ENCODE assay signal across 16 cellular contexts in genomic region chr4:76622717-76623116, GRCh38.
DNase-seq lines count a peak whose midpoint lies in the region; ATAC-seq and TF ChIP-seq lines count a peak whose summit lies in the region.
"Had no signal": no experiment of that assay in that cellular context is flagged by ENCODE, and none has a peak within 500 bp of the region (broad histone marks: within the 10 kb centered on the region; RNA-seq: fewer than 3 reads in every experiment).

No MANE protein-coding gene starts in this region.

- H3K9me3 ChIP-seq in IMR-90 (ENCODE audit: control insufficient read depth, insufficient read depth, low read length), result no peaks in the 10 kb centered on the region
- no peaks in the 10 kb centered on the region for H3K9me3 ChIP-seq in breast epithelium
- no peaks in the 10 kb centered on the region for H3K9me3 ChIP-seq in mesenchymal stem cell (ENCODE audit: control insufficient read depth, low read length)
- H3K9me3 ChIP-seq in stomach smooth muscle (ENCODE audit: control insufficient read depth in 2 of 2, low read length in 2 of 2), result no peaks in the 10 kb centered on the region
- no peaks in the 10 kb centered on the region; the same call in 1 of the 2 replicates for H3K9me3 ChIP-seq in MG63
- H3K9me3 ChIP-seq: Peyer's patch had no signal

- intact Hi-C loops in IMR-90 (cut with micrococcal nuclease) (loop anchor here (10.0 kb wide), 1 partner anchor 322 kb away; the partner anchor contains the start of gene SEPTIN11), breast epithelium (cut with DNase I; ENCODE audit: low total_unique reads) (no loop called here)

- dilution Hi-C loops in IMR-90 (cut with HindIII; ENCODE audit: low sequenced_read_pairs, unreplicated experiment), result no loop called here

- no peaks in the 10 kb centered on the region for H4K20me1 ChIP-seq in IMR-90 (ENCODE audit: insufficient read depth, low read length)

- H4K8ac ChIP-seq in IMR-90 (ENCODE audit: low read depth in 2 of 2, low read length in 2 of 2), result peak overlapping the region in 1 of 2 experiments; percentile 75; a peak in 3 of 4 replicates
- no peak overlapping the region for H4K8ac ChIP-seq in mesenchymal stem cell (ENCODE audit: low read length)

- H3K4me1 ChIP-seq in IMR-90 (ENCODE audit: control insufficient read depth, insufficient read depth, low read length), result peaks cover 13% of the 10 kb centered on the region
- H3K4me1 ChIP-seq in breast epithelium, result peaks cover 0 to 14% of the 10 kb centered on the region in 2 donors
- peaks cover 4% of the 10 kb centered on the region for H3K4me1 ChIP-seq in mesenchymal stem cell (ENCODE audit: control insufficient read depth, insufficient read depth, low read depth, low read length)
- peaks cover 5% of the 10 kb centered on the region for H3K4me1 ChIP-seq in stomach smooth muscle (ENCODE audit: control insufficient read depth, insufficient read depth, low read length)

- peak overlapping the region; percentile 78 for H2BK120ac ChIP-seq in IMR-90 (ENCODE audit: low read depth, low read length)
- no peak overlapping the region for H2BK120ac ChIP-seq in mesenchymal stem cell (ENCODE audit: low read depth, low read length)

- H2BK15ac ChIP-seq in IMR-90 (ENCODE audit: low read depth, low read length), result peak overlapping the region; percentile 73; the same call in 2 of the 3 replicates
- H2BK15ac ChIP-seq in mesenchymal stem cell (ENCODE audit: low read depth, poor library complexity, severe bottlenecking), result no peak overlapping the region

- peaks cover 10% of the 10 kb centered on the region for H3K9me1 ChIP-seq in IMR-90 (ENCODE audit: insufficient read depth, low read length)

- no peaks in the 10 kb centered on the region for H3K27me3 ChIP-seq in IMR-90 (ENCODE audit: control insufficient read depth, insufficient read depth, low read length)
- H3K27me3 ChIP-seq in breast epithelium, result no peaks in the 10 kb centered on the region
- H3K27me3 ChIP-seq in mesenchymal stem cell (ENCODE audit: control insufficient read depth in 1 of 2, insufficient read depth in 1 of 2, low read length in 2 of 2), result no peaks in the 10 kb centered on the region
- H3K27me3 ChIP-seq in stomach smooth muscle (ENCODE audit: control insufficient read depth in 1 of 2, insufficient read depth in 2 of 2, low read length in 2 of 2), result no peaks in the 10 kb centered on the region
- H3K27me3 ChIP-seq in MG63, result no peaks in the 10 kb centered on the region
- H3K27me3 ChIP-seq: Peyer's patch had no signal

- H2AK9ac ChIP-seq in IMR-90 (replicated peaks; ENCODE audit: low read depth, low read length, poor library complexity), result no peak overlapping the region

- TF ChIP-seq RAD21 in IMR-90 (IDR thresholded peaks at IDR 0.05; ENCODE audit: low read length), result no peak

- no peak overlapping the region for H2BK12ac ChIP-seq in mesenchymal stem cell (ENCODE audit: low read length in 2 of 2)

- H3K4me3 ChIP-seq in IMR-90 (ENCODE audit: insufficient read depth, low read depth, low read length), result no peak overlapping the region
- peak overlapping the region in 1 of 3 donors; percentile 11 for H3K4me3 ChIP-seq in breast epithelium
- no peak overlapping the region for H3K4me3 ChIP-seq in mesenchymal stem cell (ENCODE audit: insufficient read depth in 1 of 2, low read depth in 1 of 2, low read length in 2 of 2)
- no peak overlapping the region for H3K4me3 ChIP-seq in stomach smooth muscle (ENCODE audit: low read length in 2 of 2)
- no peak overlapping the region for H3K4me3 ChIP-seq in MG63
- H3K4me3 ChIP-seq: Peyer's patch had no signal

- WGBS in IMR-90 (ENCODE audit: extremely low coverage in 2 of 2, insufficient read length in 1 of 2), 2 experiments, result no CpG with 5 or more reads among the region's 1 CpG
- 8% methylated on average over 1 of the region's 1 CpG for WGBS in mesenchymal stem cell

- H3K9ac ChIP-seq in IMR-90 (ENCODE audit: low read depth, low read length), result no peak overlapping the region
- H3K9ac ChIP-seq in mesenchymal stem cell (ENCODE audit: low read length), result no peak overlapping the region
- no peak overlapping the region for H3K9ac ChIP-seq in stomach smooth muscle (ENCODE audit: low read length in 2 of 2)

- CTCF ChIA-PET in IMR-90 (lab: Yijun Ruan, JAX), result no interaction called here

- H2BK5ac ChIP-seq in IMR-90 (ENCODE audit: low read depth, low read length, poor library complexity, severe bottlenecking), result peak overlapping the region; percentile 98
- no peak overlapping the region for H2BK5ac ChIP-seq in mesenchymal stem cell (ENCODE audit: low read depth, low read length, poor library complexity, severe bottlenecking)

- H3K18ac ChIP-seq in IMR-90 (ENCODE audit: low read depth, low read length) (peak overlapping the region; percentile 65; the same call in 1 of the 2 replicates), mesenchymal stem cell (ENCODE audit: low read depth in 1 of 2, low read length in 2 of 2) (no peak overlapping the region)

- H3K56ac ChIP-seq in IMR-90 (ENCODE audit: extremely low read depth, insufficient read depth, low read length), result peak overlapping the region; percentile 32; the same call in 1 of the 2 replicates

- BruUV-seq in IMR-90 (replicated peaks; lab: Mats Ljungman, UMichigan), result no TSS peak

- 0 out of 2 replicates have a peak overlapping the region, but pooled peaks have one; percentile 12 for H4K5ac ChIP-seq in IMR-90 (ENCODE audit: low read depth, low read length)

- H3K4ac ChIP-seq in IMR-90 (ENCODE audit: low read depth, low read length) (peak overlapping the region; percentile 78), mesenchymal stem cell (ENCODE audit: low read depth in 1 of 2, low read length in 2 of 2) (no peak overlapping the region)

- TF ChIP-seq CTCF in IMR-90 (conservative IDR thresholded peaks at IDR 0.05; ENCODE audit: low read depth, low read length) (no peak), breast epithelium (IDR thresholded peaks at IDR 0.05) (no peak)

- H3K79me1 ChIP-seq in IMR-90 (ENCODE audit: low read depth in 1 of 2, low read length in 2 of 2) (peaks cover 0 to 10% of the 10 kb centered on the region in 2 experiments; a peak in 2 of 4 replicates), mesenchymal stem cell (replicated peaks; ENCODE audit: low read length, poor library complexity, severe bottlenecking) (peaks cover 3% of the 10 kb centered on the region)

- peak overlapping the region; percentile 67; the same call in 1 of the 2 replicates for H4K91ac ChIP-seq in IMR-90 (ENCODE audit: insufficient read depth, low read depth, low read length)
- no peak overlapping the region for H4K91ac ChIP-seq in mesenchymal stem cell (ENCODE audit: low read length)

- no peak overlapping the region for H3K27ac ChIP-seq in IMR-90 (ENCODE audit: insufficient read depth, low read length)
- H3K27ac ChIP-seq in breast epithelium, result peak overlapping the region; percentile 76 to 87
- peak overlapping the region; percentile 40 for H3K27ac ChIP-seq in mesenchymal stem cell (ENCODE audit: low read length, poor library complexity, severe bottlenecking)
- peak overlapping the region; percentile 68 for H3K27ac ChIP-seq in stomach smooth muscle (ENCODE audit: low read length)

- H2BK20ac ChIP-seq in IMR-90 (ENCODE audit: low read depth, low read length), result peak overlapping the region; percentile 47

- POLR2A ChIA-PET in IMR-90 (lab: Charles Lee; ENCODE audit: unreplicated experiment), result no interaction called here

- no peak for ATAC-seq in IMR-90 (ENCODE audit: low read depth)
- ATAC-seq: activated naive CD4-positive, alpha-beta T cell treated with anti-CD3 and anti-CD28 coated beads, Interleukin-2, amount 50 U/mL, for 72 hours; left ventricle myocardium superior had no signal

- H3K4me2 ChIP-seq in IMR-90 (ENCODE audit: low read depth, low read length) (no peak overlapping the region), mesenchymal stem cell (ENCODE audit: low read length, poor library complexity, severe bottlenecking) (no peak overlapping the region)

- no peak for TF ChIP-seq POLR2A in IMR-90 (IDR thresholded peaks at IDR 0.05; ENCODE audit: low read depth, low read length)
- no peak for TF ChIP-seq POLR2A in breast epithelium (IDR thresholded peaks at IDR 0.05)

- H3K23ac ChIP-seq in IMR-90 (ENCODE audit: low read depth, low read length) (peak overlapping the region; percentile 10; the same call in 1 of the 2 replicates), mesenchymal stem cell (ENCODE audit: low read length in 2 of 2) (no peak overlapping the region)

- H3K36me3 ChIP-seq in IMR-90 (ENCODE audit: control insufficient read depth, insufficient read depth, low read length), result no peaks in the 10 kb centered on the region
- H3K36me3 ChIP-seq in breast epithelium, result no peaks in the 10 kb centered on the region
- no peaks in the 10 kb centered on the region for H3K36me3 ChIP-seq in mesenchymal stem cell (ENCODE audit: control insufficient read depth in 1 of 2, insufficient read depth in 2 of 2, low read depth in 1 of 2, low read length in 2 of 2)
- no peaks in the 10 kb centered on the region for H3K36me3 ChIP-seq in stomach smooth muscle (ENCODE audit: control insufficient read depth in 2 of 2, insufficient read depth in 2 of 2, low read length in 2 of 2)
- H3K36me3 ChIP-seq in MG63, result no peaks in the 10 kb centered on the region
- H3K36me3 ChIP-seq: Peyer's patch had no signal

- H2AFZ ChIP-seq in IMR-90 (replicated peaks; ENCODE audit: low read length, poor library complexity) (no peak overlapping the region), mesenchymal stem cell (ENCODE audit: low read depth, low read length) (no peak overlapping the region)

- H3K14ac ChIP-seq in IMR-90 (replicated peaks; ENCODE audit: low read depth, low read length), result peak overlapping the region; percentile 54
- no peak overlapping the region for H3K14ac ChIP-seq in mesenchymal stem cell (ENCODE audit: low read length in 2 of 2)

- DNase-seq in IMR-90 (no peak), breast epithelium (ENCODE audit: low spot score in 2 of 2) (no peak), mesenchymal stem cell (peak; percentile 27), inferior parietal cortex (ENCODE audit: extremely low spot score) (no peak), MG63 (no peak)
- no peak for DNase-seq in activated CD8-positive, alpha-beta memory T cell treated with anti-CD3 and anti-CD28 coated beads for 24 hours
- DNase-seq in stimulated activated naive CD4-positive, alpha-beta T cell treated with Interleukin-2 at 50 U/mL for 16 hours (lab: John Stamatoyannopoulos, UW), result no peak
- DNase-seq: activated T-cell treated with anti-CD3 and anti-CD28 coated beads, Interleukin-2, amount 50 U/mL, for 24 hours; AML-193; effector memory CD4-positive, alpha-beta T cell; left ventricle myocardium superior; NCI-H2081; NCI-H748 treated with DMSO at 0.1 percent for 48 hours; Peyer's patch had no signal

- in situ Hi-C loops in IMR-90 (cut with MboI; ENCODE audit: low sequenced_read_pairs), result no loop called here

- H2AK5ac ChIP-seq in IMR-90 (ENCODE audit: low read depth, low read length) (no peak overlapping the region), mesenchymal stem cell (ENCODE audit: low read length, severe bottlenecking) (no peak overlapping the region)

TF ChIP-seq in IMR-90, 13 proteins besides CTCF, POLR2A, EP300 and RAD21 (continues in another document):
- TF ChIP-seq RFX5 (IDR thresholded peaks at IDR 0.05; ENCODE audit: low read depth, low read length) (no peak), RCOR1 (IDR thresholded peaks at IDR 0.05; ENCODE audit: insufficient replicate concordance, low read length) (no peak), MAZ (IDR thresholded peaks at IDR 0.05; ENCODE audit: borderline replicate concordance, low read depth, low read length) (no peak), MXI1 (IDR thresholded peaks at IDR 0.05; ENCODE audit: borderline replicate concordance, low read depth, low read length) (no peak)
